In the genomic region with DNA sequence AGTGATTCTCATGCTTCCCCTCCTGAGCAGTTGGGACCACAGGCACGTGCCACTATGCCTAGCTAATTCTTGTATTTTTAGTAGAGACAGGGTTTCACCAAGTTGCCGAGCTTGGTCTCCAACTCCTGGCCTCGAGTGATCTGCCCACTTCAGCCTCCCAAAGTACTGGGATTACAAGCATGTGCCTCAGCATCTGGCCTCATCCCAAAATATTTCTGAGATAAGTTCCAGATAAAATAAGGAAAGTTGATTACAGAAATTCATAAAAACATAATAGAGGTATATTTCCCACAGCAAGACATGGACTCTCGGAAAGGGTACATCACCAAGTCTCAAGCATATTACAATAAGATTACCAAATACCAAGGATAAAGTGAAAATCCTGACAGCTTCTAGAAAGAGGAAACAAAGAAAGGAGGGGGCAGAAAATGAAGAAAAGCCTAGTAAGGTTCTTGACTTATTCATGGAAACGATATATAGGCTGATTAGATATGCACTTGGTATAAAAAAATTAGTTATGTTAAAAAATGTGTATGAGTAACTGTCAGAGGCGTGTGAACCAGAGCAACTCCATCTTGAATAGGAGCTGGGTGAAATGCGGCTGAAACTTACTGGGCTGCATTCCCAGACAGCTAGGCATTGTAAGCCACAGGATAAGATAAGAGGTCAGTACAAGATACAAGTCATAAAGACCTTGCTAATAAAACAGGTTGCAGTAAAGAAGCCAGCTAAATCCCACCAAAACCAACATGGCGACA, we compare ENCODE assay signal across 24 cellular contexts. TPM values are rescaled to one million over a fixed set of nuclear protein-coding genes. Genes with fewer than 3 reads are reported as not detected.
DNase-seq lines count a peak whose midpoint lies in the region; ATAC-seq and TF ChIP-seq lines count a peak whose summit lies in the region.
"Had no signal": no experiment of that assay in that cellular context is flagged by ENCODE, and none has a peak within 500 bp of the region (broad histone marks: within the 10 kb centered on the region; RNA-seq: fewer than 3 reads in every experiment).

No MANE protein-coding gene starts in this region.

- no peaks in the 10 kb centered on the region for H3K36me3 ChIP-seq in aorta (ENCODE audit: control insufficient read depth in 1 of 2, insufficient read depth in 2 of 2, low read length in 1 of 2)
- no peaks in the 10 kb centered on the region for H3K36me3 ChIP-seq in mesenchymal stem cell (ENCODE audit: control insufficient read depth in 1 of 2, insufficient read depth in 2 of 2, low read depth in 1 of 2, low read length in 2 of 2)
- H3K36me3 ChIP-seq: BE2C had no signal

- ATAC-seq in aorta (ENCODE audit: low FRiP score): no peak
- ATAC-seq: HCT116, PC-3, SK-N-SH treated with all-trans-retinoic acid at 6 μM for 48 hours had no signal

- no peak overlapping the region for H3K9ac ChIP-seq in mesenchymal stem cell (ENCODE audit: low read length)
- H3K9ac ChIP-seq: KMS-11 had no signal

- H2BK120ac ChIP-seq in mesenchymal stem cell (ENCODE audit: low read depth, low read length): no peak overlapping the region

- peaks cover 0 to 2% of the 10 kb centered on the region in 2 donors for H3K4me1 ChIP-seq in aorta (ENCODE audit: control insufficient read depth in 1 of 2, insufficient read depth in 2 of 2, low read length in 2 of 2)
- no peaks in the 10 kb centered on the region for H3K4me1 ChIP-seq in mesenchymal stem cell (ENCODE audit: control insufficient read depth, insufficient read depth, low read depth, low read length)

- no peak overlapping the region for H3K18ac ChIP-seq in mesenchymal stem cell (ENCODE audit: low read depth in 1 of 2, low read length in 2 of 2)

- no peak overlapping the region for H3K14ac ChIP-seq in mesenchymal stem cell (ENCODE audit: low read length in 2 of 2)

- no peaks in the 10 kb centered on the region for H3K79me1 ChIP-seq in mesenchymal stem cell (replicated peaks; ENCODE audit: low read length, poor library complexity, severe bottlenecking)

- DNase-seq in amniotic epithelial cell (ENCODE audit: low read depth) (peak; percentile 93), fibroblast of the aortic adventitia (ENCODE audit: low read depth) (peak; percentile 22), non-pigmented ciliary epithelial cell (ENCODE audit: low read depth) (peak; percentile 1), DMS114 treated with DMSO at 0.1 percent for 48 hours (lab: John Stamatoyannopoulos, UW; ENCODE audit: unreplicated experiment) (no peak), aorta (no peak), mesenchymal stem cell (no peak), AG20443 (ENCODE audit: low spot score) (no peak)
- DNase-seq: BE2C; CD8-positive, alpha-beta memory T cell; DMS 273 treated with DMSO at 0.1 percent for 48 hours; DMS79 treated with DMSO at 0.1 percent for 48 hours; IMR-90; NCI-H1048; NCI-H1436 treated with DMSO at 0.1 percent for 48 hours; NCI-H187 treated with DMSO at 0.1 percent for 48 hours; NCI-H2107; NCI-H446; NCI-H524 treated with DMSO at 0.1 percent for 48 hours; NCI-H774; PC-3 had no signal

- H3K4ac ChIP-seq in mesenchymal stem cell (ENCODE audit: low read depth in 1 of 2, low read length in 2 of 2): no peak overlapping the region

- no peak for TF ChIP-seq CTCF in fibroblast of the aortic adventitia (IDR thresholded peaks at IDR 0.05; ENCODE audit: insufficient read depth, low read length)

- H3K4me3 ChIP-seq in fibroblast of the aortic adventitia (ENCODE audit: low read depth, low read length) (no peak overlapping the region), aorta (ENCODE audit: low read length in 2 of 2) (no peak overlapping the region), mesenchymal stem cell (ENCODE audit: insufficient read depth in 1 of 2, low read depth in 1 of 2, low read length in 2 of 2) (no peak overlapping the region)

- intact Hi-C loops in aorta (cut with DNase I): no loop called here

- H2AK5ac ChIP-seq in mesenchymal stem cell (ENCODE audit: low read length, severe bottlenecking): no peak overlapping the region

- no peak overlapping the region for H3K23ac ChIP-seq in mesenchymal stem cell (ENCODE audit: low read length in 2 of 2)

- no peak overlapping the region for H4K91ac ChIP-seq in mesenchymal stem cell (ENCODE audit: low read length)

- no peak overlapping the region for H2BK15ac ChIP-seq in mesenchymal stem cell (ENCODE audit: low read depth, poor library complexity, severe bottlenecking)

- peak overlapping the region in 1 of 2 experiments; percentile 3 for H2BK12ac ChIP-seq in mesenchymal stem cell (ENCODE audit: low read length in 2 of 2)

- 18 to 34% methylated on average over 8 of the region's 8 CpGs for WGBS in aorta, 2 donors
- WGBS in mesenchymal stem cell: 87% methylated on average over 7 of the region's 8 CpGs

- H3K27ac ChIP-seq in aorta (ENCODE audit: low read depth in 1 of 2, low read length in 2 of 2): no peak overlapping the region
- H3K27ac ChIP-seq in mesenchymal stem cell (ENCODE audit: low read length, poor library complexity, severe bottlenecking): no peak overlapping the region
- H3K27ac ChIP-seq: KMS-11 had no signal

- H3K9me3 ChIP-seq in aorta (ENCODE audit: control insufficient read depth, low read length) (no peaks in the 10 kb centered on the region), mesenchymal stem cell (ENCODE audit: control insufficient read depth, low read length) (no peaks in the 10 kb centered on the region)
- H3K9me3 ChIP-seq: BE2C had no signal

- H4K8ac ChIP-seq in mesenchymal stem cell (ENCODE audit: low read length): no peak overlapping the region

- H2AFZ ChIP-seq in mesenchymal stem cell (ENCODE audit: low read depth, low read length): no peak overlapping the region

- no peak overlapping the region for H3K4me2 ChIP-seq in mesenchymal stem cell (ENCODE audit: low read length, poor library complexity, severe bottlenecking)
- H3K4me2 ChIP-seq: KMS-11 had no signal

- H3K27me3 ChIP-seq in aorta (ENCODE audit: control insufficient read depth in 1 of 2, insufficient read depth in 2 of 2, low read length in 1 of 2) (no peaks in the 10 kb centered on the region), mesenchymal stem cell (ENCODE audit: control insufficient read depth in 1 of 2, insufficient read depth in 1 of 2, low read length in 2 of 2) (no peaks in the 10 kb centered on the region)
- H3K27me3 ChIP-seq: BE2C had no signal

- no peak overlapping the region for H2BK5ac ChIP-seq in mesenchymal stem cell (ENCODE audit: low read depth, low read length, poor library complexity, severe bottlenecking)

RNA-seq across cellular contexts. Expression of a gene that starts 35.0 kb away (rescaled TPM):
- total RNA-seq in fibroblast of the aortic adventitia (ENCODE audit: low replicate concordance) (0.81 and 2.7 TPM in 2 replicates), aorta (under 1 TPM; 0.39 to 0.81 TPM)
- polyA plus RNA-seq in aorta: under 1 TPM in 1 of 2 donors, not detected in 1; 0.59 TPM
- 0.55 TPM for polyA plus RNA-seq in mesenchymal stem cell (2013, experiment 1 of 2)
- 0.62 TPM for polyA plus RNA-seq in mesenchymal stem cell (2013, experiment 2 of 2)
- total RNA-seq: CD8-positive, alpha-beta memory T cell had no signal
- polyA plus RNA-seq: CD14-positive monocyte had no signal

RNA-seq across cellular contexts. Expression of a gene that starts 58.2 kb away (rescaled TPM):
- total RNA-seq in fibroblast of the aortic adventitia (ENCODE audit: low replicate concordance) (35.8 and 47.8 TPM in 2 replicates), aorta (10 to 100 TPM; 51.1 to 53.6 TPM)
- polyA plus RNA-seq in aorta: 100 to 1,000 TPM in 1 of 2 donors, 10 to 100 TPM in 1; 79.7 to 138 TPM
- 57.7 TPM for polyA plus RNA-seq in mesenchymal stem cell (2013, experiment 1 of 2)
- polyA plus RNA-seq in mesenchymal stem cell (2013, experiment 2 of 2): 57.3 TPM

Comparison
In these comparisons a context has a peak if more than half of its experiments do, and no peak if none do; other contexts are left out.
1. DNase-seq: peak in amniotic epithelial cell (single experiment), fibroblast of the aortic adventitia (single experiment) and non-pigmented ciliary epithelial cell (single experiment); none in DMS114 treated with DMSO at 0.1 percent for 48 hours (single experiment), aorta (0 of 2), mesenchymal stem cell (single experiment) and AG20443 (single experiment).